17 cellular contexts compared by ENCODE assay signal in the genomic region with DNA sequence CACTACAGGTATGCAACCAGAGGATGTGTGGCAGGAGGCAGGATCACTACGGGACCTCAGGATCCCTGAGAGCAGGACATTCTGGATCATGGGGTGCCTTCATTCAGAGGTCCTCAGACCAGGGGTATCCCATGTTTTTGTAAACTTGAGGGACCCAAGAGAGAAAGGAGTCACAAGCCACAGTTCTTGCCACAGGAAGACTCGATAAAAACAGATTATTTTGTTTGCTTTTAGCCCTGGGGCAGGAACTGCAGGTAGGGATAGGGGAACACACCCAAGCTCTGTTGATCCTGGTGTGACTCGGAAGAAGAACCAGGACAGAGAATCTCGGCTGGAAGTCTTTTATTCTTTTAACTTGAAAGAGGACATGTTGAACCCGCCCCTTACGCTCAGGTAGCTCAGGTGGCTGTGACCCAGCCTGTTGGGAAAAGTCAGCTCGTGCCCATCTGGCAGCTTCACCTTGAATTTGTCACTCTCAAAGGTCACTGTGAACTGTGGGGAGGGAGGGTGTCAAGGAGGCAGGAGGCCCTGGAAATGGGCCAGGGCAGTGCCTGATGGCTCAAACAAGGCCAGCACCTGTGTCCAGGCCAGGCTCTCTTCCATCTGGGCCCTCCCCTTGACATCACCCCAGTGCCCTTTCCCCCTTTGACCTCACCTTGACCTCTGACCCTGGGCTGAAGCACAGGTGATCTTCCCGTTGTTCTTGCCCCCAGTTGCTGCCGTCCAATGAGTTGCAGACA. TPM values are rescaled to one million over a fixed set of nuclear protein-coding genes. Genes with fewer than 3 reads are reported as not detected.
DNase-seq lines count a peak whose midpoint lies in the region; ATAC-seq and TF ChIP-seq lines count a peak whose summit lies in the region.
"Had no signal": no experiment of that assay in that cellular context is flagged by ENCODE, and none has a peak within 500 bp of the region (broad histone marks: within the 10 kb centered on the region; RNA-seq: fewer than 3 reads in every experiment).

No MANE protein-coding gene starts in this region.

- POLR2A ChIA-PET in Caco-2 (lab: Charles Lee) = interaction anchor here (0.6 to 2.0 kb wide), 2 partner anchors 10 to 382 kb away, joined by 3 to 6 read pairs; a partner anchor contains a TSS
- POLR2A ChIA-PET in activated CD8-positive, alpha-beta T cell treated with anti-CD3 and anti-CD28 coated beads for 36 hours (lab: Charles Lee) = interaction anchor here (1.9 kb wide), 1 partner anchor 12 kb away, joined by 6 read pairs; no protein-coding TSS in a partner anchor

- TSS peak; percentile 4 for BruUV-seq in Caco-2 (replicated peaks; lab: Mats Ljungman, UMichigan)

- H3K9me3 Mint-ChIP-seq in Caco-2 (ENCODE audit: unreplicated experiment) (no peaks in the 10 kb centered on the region), osteocyte (ENCODE audit: unreplicated experiment) (no peaks in the 10 kb centered on the region)
- H3K9me3 Mint-ChIP-seq in activated CD8-positive, alpha-beta T cell treated with anti-CD3 and anti-CD28 coated beads for 36 hours = no peaks in the 10 kb centered on the region
- H3K9me3 Mint-ChIP-seq: activated B cell treated with CpG ODN at 0.5 μM for 24 hours, natural killer cell had no signal

- H3K27ac ChIP-seq in Peyer's patch (peak overlapping the region in 3 of 4 donors; percentile 51 to 93 (median 84)), esophagus squamous epithelium (peak overlapping the region in 3 of 4 donors; percentile 7 to 42 (median 11))
- H3K27ac ChIP-seq: foreskin keratinocyte, testis had no signal

- CTCF ChIA-PET in Caco-2 (lab: Charles Lee) = interaction anchor here (1.0 to 5.3 kb wide), 3 partner anchors 22 to 37 kb away, joined by 3 to 54 read pairs (median 4); no protein-coding TSS in a partner anchor
- CTCF ChIA-PET in activated CD8-positive, alpha-beta T cell treated with anti-CD3 and anti-CD28 coated beads for 36 hours (lab: Charles Lee) = interaction anchor here (0.9 to 15.7 kb wide), 6 partner anchors 8 to 98 kb away, joined by 3 to 501 read pairs (median 21); no protein-coding TSS in a partner anchor

- peaks cover 91% of the 10 kb centered on the region for H3K36me3 Mint-ChIP-seq in Caco-2 (ENCODE audit: insufficient read depth, unreplicated experiment)
- H3K36me3 Mint-ChIP-seq in osteocyte (ENCODE audit: unreplicated experiment) = peaks cover 22% of the 10 kb centered on the region
- H3K36me3 Mint-ChIP-seq in activated CD8-positive, alpha-beta T cell treated with anti-CD3 and anti-CD28 coated beads for 36 hours (ENCODE audit: low read depth) = no peaks in the 10 kb centered on the region
- H3K36me3 Mint-ChIP-seq: natural killer cell had no signal

- WGBS in esophagus squamous epithelium, 2 donors = 58 to 62% methylated on average over 7 to 8 of the region's 9 CpGs

- H3K4me1 ChIP-seq in Caco-2 = peaks cover 62% of the 10 kb centered on the region
- peaks cover 11 to 63% (median 18%) of the 10 kb centered on the region in 4 donors for H3K4me1 ChIP-seq in Peyer's patch
- H3K4me1 ChIP-seq in esophagus squamous epithelium = peaks cover 36 to 56% (median 43%) of the 10 kb centered on the region in 3 donors

- H3K27me3 ChIP-seq in Caco-2 (replicated peaks; ENCODE audit: control insufficient read depth, insufficient read depth, low read length) = no peaks in the 10 kb centered on the region
- H3K27me3 ChIP-seq in Peyer's patch = no peaks in the 10 kb centered on the region
- H3K27me3 ChIP-seq in esophagus squamous epithelium = no peaks in the 10 kb centered on the region
- H3K27me3 ChIP-seq: foreskin keratinocyte, testis had no signal

- H3K4me3 ChIP-seq in Caco-2 (ENCODE audit: low read depth, low read length) (no peak overlapping the region), Peyer's patch (no peak overlapping the region), esophagus squamous epithelium (no peak overlapping the region)
- H3K4me3 ChIP-seq: testis had no signal

- TF ChIP-seq POLR2A in Peyer's patch (IDR thresholded peaks at IDR 0.05) = no peak
- TF ChIP-seq POLR2A in esophagus squamous epithelium (IDR thresholded peaks at IDR 0.05) = no peak

- H3K4me3 Mint-ChIP-seq in Caco-2 (ENCODE audit: unreplicated experiment) = peak overlapping the region; percentile 65
- H3K4me3 Mint-ChIP-seq in osteocyte (ENCODE audit: unreplicated experiment) = no peak overlapping the region
- H3K4me3 Mint-ChIP-seq in activated CD8-positive, alpha-beta T cell treated with anti-CD3 and anti-CD28 coated beads for 36 hours = no peak overlapping the region
- H3K4me3 Mint-ChIP-seq: activated B cell treated with CpG ODN at 0.5 μM for 24 hours, natural killer cell had no signal

- peak overlapping the region; percentile 89 for H3K27ac Mint-ChIP-seq in Caco-2 (ENCODE audit: unreplicated experiment)
- peak overlapping the region; percentile 46 for H3K27ac Mint-ChIP-seq in osteocyte (ENCODE audit: unreplicated experiment)
- no peak overlapping the region for H3K27ac Mint-ChIP-seq in activated CD8-positive, alpha-beta T cell treated with anti-CD3 and anti-CD28 coated beads for 36 hours
- H3K27ac Mint-ChIP-seq: activated B cell treated with CpG ODN at 0.5 μM for 24 hours, natural killer cell had no signal

- H3K36me3 ChIP-seq in Caco-2 (ENCODE audit: control insufficient read depth, insufficient read depth, low read length) = peaks cover 11% of the 10 kb centered on the region
- H3K36me3 ChIP-seq in Peyer's patch = peaks cover 0 to 22% (median 0%) of the 10 kb centered on the region in 3 donors
- peaks cover 22 to 38% (median 23%) of the 10 kb centered on the region in 3 donors for H3K36me3 ChIP-seq in esophagus squamous epithelium

- H3K4me1 Mint-ChIP-seq in Caco-2 (ENCODE audit: low read depth, unreplicated experiment) (peaks cover 20% of the 10 kb centered on the region), osteocyte (ENCODE audit: unreplicated experiment) (peaks cover 38% of the 10 kb centered on the region)
- H3K4me1 Mint-ChIP-seq in activated CD8-positive, alpha-beta T cell treated with anti-CD3 and anti-CD28 coated beads for 36 hours (ENCODE audit: low read depth) = peaks cover 18% of the 10 kb centered on the region

- DNase-seq in Caco-2 (no peak), Peyer's patch (peak in 2 of 3 donors; percentile 79 to 83), esophagus squamous epithelium (lab: John Stamatoyannopoulos, UW) (no peak), osteocyte (ENCODE audit: extremely low spot score, unreplicated experiment) (no peak), NOMO-1 (lab: John Stamatoyannopoulos, UW; ENCODE audit: unreplicated experiment in 2 of 2) (no peak)
- DNase-seq in activated CD8-positive, alpha-beta T cell treated with anti-CD3 and anti-CD28 coated beads for 36 hours = no peak
- DNase-seq: activated B cell treated with CpG ODN at 0.5 μM for 24 hours; activated CD8-positive, alpha-beta memory T cell treated with anti-CD3 and anti-CD28 coated beads, Interleukin-2, amount 50 U/mL, for 48 hours; KG1; natural killer cell; NCI-H1694 treated with DMSO at 0.1 percent for 48 hours; SK-N-SH; testis had no signal

- no peaks in the 10 kb centered on the region for H3K27me3 Mint-ChIP-seq in Caco-2 (ENCODE audit: insufficient read depth, unreplicated experiment)
- no peaks in the 10 kb centered on the region for H3K27me3 Mint-ChIP-seq in osteocyte (ENCODE audit: unreplicated experiment)
- peaks cover 2% of the 10 kb centered on the region for H3K27me3 Mint-ChIP-seq in activated CD8-positive, alpha-beta T cell treated with anti-CD3 and anti-CD28 coated beads for 36 hours

- H3K9me3 ChIP-seq in Caco-2 = no peaks in the 10 kb centered on the region
- H3K9me3 ChIP-seq in Peyer's patch = no peaks in the 10 kb centered on the region
- H3K9me3 ChIP-seq in esophagus squamous epithelium = no peaks in the 10 kb centered on the region
- H3K9me3 ChIP-seq: SK-N-SH, testis had no signal

- ATAC-seq in HG03469 (IDR thresholded peaks at IDR 0.05; ENCODE audit: unreplicated experiment) = no peak
- ATAC-seq in activated CD8-positive, alpha-beta T cell treated with anti-CD3 and anti-CD28 coated beads for 36 hours = no peak
- ATAC-seq in GM18498 (IDR thresholded peaks at IDR 0.05; ENCODE audit: unreplicated experiment) = no peak
- ATAC-seq: natural killer cell had no signal

- TF ChIP-seq CTCF in Caco-2 (IDR thresholded peaks at IDR 0.05; ENCODE audit: insufficient read depth in 1 of 2, low read depth in 1 of 2, low read length in 1 of 2, severe bottlenecking in 1 of 2, unreplicated experiment in 1 of 2) (no peak), Peyer's patch (IDR thresholded peaks at IDR 0.05) (no peak), esophagus squamous epithelium (IDR thresholded peaks at IDR 0.05) (no peak), osteocyte (IDR thresholded peaks at IDR 0.05) (no peak)
- no peak for TF ChIP-seq CTCF in activated CD8-positive, alpha-beta T cell treated with anti-CD3 and anti-CD28 coated beads for 36 hours (IDR thresholded peaks at IDR 0.05)

- intact Hi-C loops in Caco-2 (cut with micrococcal nuclease; ENCODE audit: unreplicated experiment) (loop anchor here (1.0 to 5.0 kb wide), 2 partner anchors 22 to 37 kb away; a partner anchor contains a TSS), esophagus squamous epithelium (cut with DNase I) (loop anchor here (5.0 kb wide), 1 partner anchor 33 kb away; no protein-coding TSS in a partner anchor)
- intact Hi-C loops in activated CD8-positive, alpha-beta T cell treated with anti-CD3 and anti-CD28 coated beads for 36 hours (cut with micrococcal nuclease) = loop anchor here (10.0 kb wide), 1 partner anchor 255 kb away; no protein-coding TSS in a partner anchor

RNA-seq across cellular contexts. Expression of a gene that starts 9.8 kb away (rescaled TPM):
- total RNA-seq in Caco-2 (2022) (33.2 and 35.2 TPM in 2 replicates), Peyer's patch (100 to 1,000 TPM in 2 of 4 donors, 10 to 100 TPM in 2; 19.8 to 190 (median 92.7) TPM), esophagus squamous epithelium (not detected), osteocyte (not detected in 2 replicates)
- not detected for total RNA-seq in activated CD8-positive, alpha-beta T cell treated with anti-CD3 and anti-CD28 coated beads for 36 hours
- total RNA-seq: activated B cell treated with CpG ODN at 0.5 μM for 24 hours, foreskin keratinocyte, skeletal muscle tissue, testis had no signal

RNA-seq across cellular contexts. Expression of a gene that starts 9.8 kb away (rescaled TPM):
- total RNA-seq in Caco-2 (2022) = 75.0 and 76.1 TPM in 2 replicates
- total RNA-seq in Peyer's patch = 10 to 100 TPM; 22.3 to 41.0 (median 34.7) TPM
- 10 to 100 TPM; 40.6 to 89.4 (median 53.8) TPM for total RNA-seq in esophagus squamous epithelium
- 282 and 283 TPM in 2 replicates for total RNA-seq in osteocyte
- total RNA-seq in activated CD8-positive, alpha-beta T cell treated with anti-CD3 and anti-CD28 coated beads for 36 hours = under 1 TPM; 0.59 to 0.72 TPM
- total RNA-seq: activated B cell treated with CpG ODN at 0.5 μM for 24 hours had no signal

RNA-seq across cellular contexts. Expression of a gene that starts 38.5 kb away (rescaled TPM):
- total RNA-seq in Caco-2 (2022) = 65.7 and 72.8 TPM in 2 replicates
- 100 to 1,000 TPM in 3 of 4 donors, 10 to 100 TPM in 1; 67.1 to 189 (median 117) TPM for total RNA-seq in Peyer's patch
- total RNA-seq in esophagus squamous epithelium = 10 to 100 TPM; 32.2 to 54.3 (median 39.5) TPM
- 50.0 and 56.1 TPM in 2 replicates for total RNA-seq in osteocyte
- total RNA-seq in activated CD8-positive, alpha-beta T cell treated with anti-CD3 and anti-CD28 coated beads for 36 hours = 10 to 100 TPM; 59.7 to 62.8 TPM

RNA-seq across cellular contexts. Expression of a gene that starts 50.9 kb away (rescaled TPM):
- total RNA-seq in Caco-2 (2022) (26.5 and 31.7 TPM in 2 replicates), Peyer's patch (100 to 1,000 TPM in 3 of 4 donors, 10 to 100 TPM in 1; 74.3 to 142 (median 123) TPM), esophagus squamous epithelium (10 to 100 TPM; 11.6 to 24.1 (median 20.9) TPM), osteocyte (29.2 and 31.5 TPM in 2 replicates)
- under 1 TPM; 0.09 to 0.18 TPM for total RNA-seq in activated CD8-positive, alpha-beta T cell treated with anti-CD3 and anti-CD28 coated beads for 36 hours
- total RNA-seq: activated B cell treated with CpG ODN at 0.5 μM for 24 hours had no signal

Comparison
In these comparisons a context has a peak if more than half of its experiments do, and no peak if none do; other contexts are left out.
1. DNase-seq: peak in Peyer's patch (2 of 3); none in Caco-2 (0 of 2), esophagus squamous epithelium (single experiment), osteocyte (single experiment), activated CD8-positive, alpha-beta T cell treated with anti-CD3 and anti-CD28 coated beads for 36 hours (single experiment) and NOMO-1 (0 of 2).
2. RNA of a gene that starts 9.8 kb away (total RNA-seq): 19.8 to 190 TPM in Peyer's patch and 33.2 to 35.2 TPM in Caco-2; not detected in esophagus squamous epithelium, not detected in osteocyte and not detected in activated CD8-positive, alpha-beta T cell treated with anti-CD3 and anti-CD28 coated beads for 36 hours; every median in the first group is over 10 times any median in the second.
3. RNA of a gene that starts 9.8 kb away (total RNA-seq): 282 to 283 TPM in osteocyte, 75.0 to 76.1 TPM in Caco-2, 40.6 to 89.4 TPM in esophagus squamous epithelium and 22.3 to 41.0 TPM in Peyer's patch; 0.59 to 0.72 TPM in activated CD8-positive, alpha-beta T cell treated with anti-CD3 and anti-CD28 coated beads for 36 hours; every median in the first group is over 10 times any median in the second.